Comparison of ENCODE assay signal across 37 cellular contexts in genomic region chr16:55291847-55292246, GRCh38. TPM values are rescaled to one million over a fixed set of nuclear protein-coding genes. Genes with fewer than 3 reads are reported as not detected.
"Had no signal": no experiment of that assay in that cellular context is flagged by ENCODE, and none has a peak within 500 bp of the region (broad histone marks: within the 10 kb centered on the region; RNA-seq: fewer than 3 reads in every experiment).

No MANE protein-coding gene starts in this region.

- H3K27me3 ChIP-seq: body of pancreas, brain microvascular endothelial cell, breast epithelium had no signal

- H3K4me1 ChIP-seq: adrenal gland, body of pancreas, breast epithelium had no signal

- H3K27me3 Mint-ChIP-seq: activated CD4-positive, alpha-beta T cell treated with anti-CD3 and anti-CD28 coated beads, Interleukin-2, amount 10 ng/mL, durations not matched to agents 24 days and 14 days had no signal

- H3K27ac ChIP-seq: adrenal gland, body of pancreas, brain microvascular endothelial cell, breast epithelium, VCaP had no signal

- FAIRE-seq: astrocyte, TTC549 had no signal

- H3K36me3 ChIP-seq: adrenal gland, brain microvascular endothelial cell, breast epithelium had no signal

- H3K36me3 Mint-ChIP-seq: activated CD4-positive, alpha-beta memory T cell treated with anti-CD3 and anti-CD28 coated beads for 36 hours; activated naive CD8-positive, alpha-beta T cell treated with anti-CD3 and anti-CD28 coated beads for 36 hours had no signal

- H3K4me3 ChIP-seq: adrenal gland, body of pancreas, breast epithelium had no signal

- H3K9me3 ChIP-seq: adrenal gland, body of pancreas had no signal

- H3K4me1 Mint-ChIP-seq: activated B cell treated with CpG ODN at 0.5 μM for 24 hours; activated CD4-positive, alpha-beta T cell treated with anti-CD3 and anti-CD28 coated beads, Interleukin-2, amount 10 ng/mL, durations not matched to agents 24 days and 14 days; activated naive CD8-positive, alpha-beta T cell treated with anti-CD3 and anti-CD28 coated beads for 36 hours; activated T-helper 17 cell treated with anti-CD3 and anti-CD28 coated beads, Interleukin-2, amount 50 U/mL, for 72 hours had no signal

- H3K27ac Mint-ChIP-seq: activated B cell treated with CpG ODN at 0.5 μM for 24 hours; activated CD4-positive, alpha-beta memory T cell treated with anti-CD3 and anti-CD28 coated beads for 36 hours; activated CD4-positive, alpha-beta T cell treated with anti-CD3 and anti-CD28 coated beads, Interleukin-2, amount 10 ng/mL, durations not matched to agents 24 days and 14 days; activated CD8-positive, alpha-beta T cell treated with anti-CD3 and anti-CD28 coated beads for 36 hours; activated naive CD4-positive, alpha-beta T cell treated with anti-CD3 and anti-CD28 coated beads for 36 hours; activated naive CD4-positive, alpha-beta T cell treated with anti-CD3 and anti-CD28 coated beads, Interleukin-2, amount 50 U/mL, for 72 hours; activated naive CD8-positive, alpha-beta T cell treated with anti-CD3 and anti-CD28 coated beads for 36 hours; activated T-cell treated with anti-CD3 and anti-CD28 coated beads, Interleukin-2, amount 50 U/mL, for 72 hours; activated T-helper 1 cell treated with anti-CD3 and anti-CD28 coated beads, Interleukin-12 subunit alpha, Interleukin-12 subunit beta, Interleukin-2, Interleukin-4 antibody, amounts not matched to agents 30 ng/mL and 10 ng/mL and 1 ng/mL, durations not matched to agents 14 hours and 24 hours and 36 hours; activated T-helper 17 cell treated with anti-CD3 and anti-CD28 coated beads, Interleukin-2, amount 50 U/mL, for 72 hours; T-helper 1 cell treated with Interleukin-12 subunit alpha and Interleukin-12 subunit beta and Interleukin-4 antibody, amounts not matched to agents 30 μg/mL and 1 μg/mL, for 36 hours; T-helper 2 cell treated with Interferon-gamma antibody and Interleukin-4, amounts not matched to agents 5 μg/mL and 100 μg/mL, for 36 hours had no signal

- DNase-seq: activated B cell treated with CpG ODN at 0.5 μM for 24 hours; activated CD4-positive, alpha-beta memory T cell treated with anti-CD3 and anti-CD28 coated beads for 36 hours; activated CD4-positive, alpha-beta T cell treated with anti-CD3 and anti-CD28 coated beads for 4 hours; activated CD4-positive, alpha-beta T cell treated with anti-CD3 and anti-CD28 coated beads, Interleukin-2, amount 10 ng/mL, durations not matched to agents 24 days and 14 days; activated CD4-positive, alpha-beta T cell treated with anti-CD3 and anti-CD28 coated beads, Interleukin-2, amount 50 U/mL, for 1 hour; activated CD4-positive, alpha-beta T cell treated with anti-CD3 and anti-CD28 coated beads, Interleukin-2, amount 50 U/mL, for 4 hours; activated CD4-positive, CD25-positive, alpha-beta regulatory T cell treated with anti-CD3 and anti-CD28 coated beads, Interleukin-2, amount 50 U/mL, for 72 hours; activated CD8-positive, alpha-beta memory T cell treated with anti-CD3 and anti-CD28 coated beads, Interleukin-2, amount 50 U/mL, for 4 hours; activated CD8-positive, alpha-beta T cell treated with anti-CD3 and anti-CD28 coated beads for 36 hours; activated effector memory CD4-positive, alpha-beta T cell treated with anti-CD3 and anti-CD28 coated beads, Interleukin-2, amount 50 U/mL, for 16 hours; activated gamma-delta T cell treated with Interleukin-2 at 50 U/mL for 16 hours; activated naive CD4-positive, alpha-beta T cell; activated naive CD4-positive, alpha-beta T cell treated with anti-CD3 and anti-CD28 coated beads for 36 hours; activated naive CD4-positive, alpha-beta T cell treated with anti-CD3 and anti-CD28 coated beads, Interleukin-2, amount 50 U/mL, for 16 hours; activated naive CD8-positive, alpha-beta T cell treated with anti-CD3 and anti-CD28 coated beads for 36 hours; activated T-cell treated with anti-CD3 and anti-CD28 coated beads for 4 hours; activated T-cell treated with anti-CD3 and anti-CD28 coated beads, Interleukin-2, amount 50 U/mL, for 1 hour; activated T-cell treated with anti-CD3 and anti-CD28 coated beads, Interleukin-2, amount 50 U/mL, for 4 hours; activated T-cell treated with anti-CD3 and anti-CD28 coated beads, Interleukin-2, amount 50 U/mL, for 72 hours; adrenal gland; amniotic stem cell; aorta; body of pancreas; brain microvascular endothelial cell; central memory CD4-positive, alpha-beta T cell; T-helper 2 cell; T-helper 9 cell had no signal

- ATAC-seq: activated CD8-positive, alpha-beta T cell treated with anti-CD3 and anti-CD28 coated beads for 36 hours; activated naive CD4-positive, alpha-beta T cell treated with anti-CD3 and anti-CD28 coated beads, Interleukin-2, amount 50 U/mL, for 72 hours; activated T-cell treated with anti-CD3 and anti-CD28 coated beads, Interleukin-2, amount 50 U/mL, for 4 hours; activated T-cell treated with anti-CD3 and anti-CD28 coated beads, Interleukin-2, amount 50 U/mL, for 72 hours; activated T-helper 17 cell treated with anti-CD3 and anti-CD28 coated beads, Interleukin-2, amount 50 U/mL, for 72 hours; body of pancreas had no signal

- H3K4me3 Mint-ChIP-seq: activated B cell treated with CpG ODN at 0.5 μM for 24 hours; activated CD4-positive, alpha-beta memory T cell treated with anti-CD3 and anti-CD28 coated beads for 36 hours; activated CD4-positive, alpha-beta T cell treated with anti-CD3 and anti-CD28 coated beads, Interleukin-2, amount 10 ng/mL, durations not matched to agents 24 days and 14 days; activated CD8-positive, alpha-beta T cell treated with anti-CD3 and anti-CD28 coated beads for 36 hours; activated naive CD4-positive, alpha-beta T cell treated with anti-CD3 and anti-CD28 coated beads for 36 hours; activated naive CD8-positive, alpha-beta T cell treated with anti-CD3 and anti-CD28 coated beads for 36 hours; activated T-cell treated with anti-CD3 and anti-CD28 coated beads, Interleukin-2, amount 50 U/mL, for 4 hours; activated T-cell treated with anti-CD3 and anti-CD28 coated beads, Interleukin-2, amount 50 U/mL, for 72 hours; activated T-helper 1 cell treated with anti-CD3 and anti-CD28 coated beads, Interleukin-12 subunit alpha, Interleukin-12 subunit beta, Interleukin-2, Interleukin-4 antibody, amounts not matched to agents 30 ng/mL and 10 ng/mL and 1 ng/mL, durations not matched to agents 14 hours and 24 hours and 36 hours; activated T-helper 17 cell treated with anti-CD3 and anti-CD28 coated beads, Interleukin-2, amount 50 U/mL, for 72 hours; T-helper 1 cell treated with Interleukin-12 subunit alpha and Interleukin-12 subunit beta and Interleukin-4 antibody, amounts not matched to agents 30 μg/mL and 1 μg/mL, for 36 hours; T-helper 2 cell treated with Interferon-gamma antibody and Interleukin-4, amounts not matched to agents 5 μg/mL and 100 μg/mL, for 36 hours had no signal

RNA-seq across cellular contexts. Expression of gene IRX6, which starts 32.2 kb away (rescaled TPM):
- total RNA-seq: activated CD4-positive, alpha-beta memory T cell treated with anti-CD3 and anti-CD28 coated beads for 36 hours; activated CD4-positive, alpha-beta T cell treated with anti-CD3 and anti-CD28 coated beads, Interleukin-2, amount 10 ng/mL, durations not matched to agents 24 days and 14 days; activated CD8-positive, alpha-beta memory T cell treated with anti-CD3 and anti-CD28 coated beads for 36 hours; activated CD8-positive, alpha-beta T cell treated with anti-CD3 and anti-CD28 coated beads for 36 hours; activated naive CD4-positive, alpha-beta T cell treated with anti-CD3 and anti-CD28 coated beads for 36 hours; activated naive CD4-positive, alpha-beta T cell treated with anti-CD3 and anti-CD28 coated beads, Interleukin-2, amount 50 U/mL, for 72 hours; activated naive CD8-positive, alpha-beta T cell treated with anti-CD3 and anti-CD28 coated beads for 36 hours; activated T-cell treated with anti-CD3 and anti-CD28 coated beads, Interleukin-2, amount 50 U/mL, for 4 hours; activated T-cell treated with anti-CD3 and anti-CD28 coated beads, Interleukin-2, amount 50 U/mL, for 72 hours; activated T-helper 1 cell treated with anti-CD3 and anti-CD28 coated beads, Interleukin-12 subunit alpha, Interleukin-12 subunit beta, Interleukin-2, Interleukin-4 antibody, amounts not matched to agents 30 ng/mL and 10 ng/mL and 1 ng/mL, durations not matched to agents 14 hours and 24 hours and 36 hours; activated T-helper 17 cell treated with anti-CD3 and anti-CD28 coated beads, Interleukin-2, amount 50 U/mL, for 72 hours; astrocyte had no signal
- polyA plus RNA-seq: aorta had no signal
